1 cellular context compared by ENCODE assay signal in genomic region chr13:98842074-98842473, GRCh38.
TF ChIP-seq lines count a peak whose summit lies in the region.

No MANE protein-coding gene starts in this region.

TF ChIP-seq in HepG2, 621 proteins besides CTCF, POLR2A, EP300 and RAD21 (continued from another document and continues in another):
- TF ChIP-seq SMAD9 (CRISPR knock-in tag; IDR thresholded peaks at IDR 0.05) (no peak), SRF (IDR thresholded peaks at IDR 0.05; ENCODE audit: low read depth, low read length) (no peak), EED (CRISPR knock-in tag; IDR thresholded peaks at IDR 0.05) (no peak), NFKB2 (CRISPR knock-in tag; IDR thresholded peaks at IDR 0.05; ENCODE audit: borderline replicate concordance) (no peak), ATF1 (CRISPR knock-in tag; IDR thresholded peaks at IDR 0.05) (no peak), TEF (CRISPR knock-in tag; IDR thresholded peaks at IDR 0.05) (no peak), HNRNPL (IDR thresholded peaks at IDR 0.05; ENCODE audit: low read depth, low read length) (no peak), XRCC5 (optimal IDR thresholded peaks at IDR 0.05; ENCODE audit: low read length) (no peak), ZNF691 (CRISPR knock-in tag; IDR thresholded peaks at IDR 0.05; ENCODE audit: borderline replicate concordance, low read depth) (no peak), CAMTA2 (CRISPR knock-in tag; IDR thresholded peaks at IDR 0.05; ENCODE audit: borderline replicate concordance) (no peak), TP53 (CRISPR knock-in tag; conservative IDR thresholded peaks at IDR 0.05) (no peak), GMEB1 (CRISPR knock-in tag; IDR thresholded peaks at IDR 0.05; ENCODE audit: borderline replicate concordance) (no peak), CSRNP2 (CRISPR knock-in tag; conservative IDR thresholded peaks at IDR 0.05; ENCODE audit: low read depth) (no peak), NCOA5 (CRISPR knock-in tag; IDR thresholded peaks at IDR 0.05) (no peak), E2F2 (CRISPR knock-in tag; IDR thresholded peaks at IDR 0.05; ENCODE audit: borderline replicate concordance) (no peak), ZNF256 (CRISPR knock-in tag; conservative IDR thresholded peaks at IDR 0.05) (no peak), MTA1 (CRISPR knock-in tag; IDR thresholded peaks at IDR 0.05; ENCODE audit: borderline replicate concordance) (no peak), HMG20A (CRISPR knock-in tag; IDR thresholded peaks at IDR 0.05; ENCODE audit: borderline replicate concordance) (peak; percentile 38; the same call in 1 of the 2 replicates), ZHX2 (IDR thresholded peaks at IDR 0.05; ENCODE audit: low read depth) (no peak), ZHX2 (CRISPR knock-in tag; IDR thresholded peaks at IDR 0.05; ENCODE audit: borderline replicate concordance) (no peak), ZNF790 (CRISPR knock-in tag; IDR thresholded peaks at IDR 0.05; ENCODE audit: borderline replicate concordance) (no peak), ZNF709 (CRISPR knock-in tag; IDR thresholded peaks at IDR 0.05) (no peak), HDAC1 (CRISPR knock-in tag; IDR thresholded peaks at IDR 0.05) (no peak), BCL6 (CRISPR knock-in tag; IDR thresholded peaks at IDR 0.05) (peak; percentile 31; the same call in 1 of the 2 replicates), ZNF776 (CRISPR knock-in tag; IDR thresholded peaks at IDR 0.05) (no peak), SOX6 (IDR thresholded peaks at IDR 0.05) (no peak), SOX6 (CRISPR knock-in tag; IDR thresholded peaks at IDR 0.05) (peak; percentile 29; the same call in 1 of the 2 replicates), FOXA3 (CRISPR knock-in tag; IDR thresholded peaks at IDR 0.05) (peak; percentile 52; the same call in 1 of the 2 replicates), ZNF672 (CRISPR knock-in tag; IDR thresholded peaks at IDR 0.05) (no peak), ZNF572 (CRISPR knock-in tag; IDR thresholded peaks at IDR 0.05) (no peak), HMGXB4 (CRISPR knock-in tag; IDR thresholded peaks at IDR 0.05; ENCODE audit: borderline replicate concordance in 1 of 2, low read depth in 1 of 2) (no peak), ZNF687 (CRISPR knock-in tag; IDR thresholded peaks at IDR 0.05) (no peak), MAX (IDR thresholded peaks at IDR 0.05) (0 out of 2 replicates have a peak, but pooled peaks have one; percentile 32), KLF15 (CRISPR knock-in tag; IDR thresholded peaks at IDR 0.05; ENCODE audit: borderline replicate concordance) (no peak), ZNF784 (CRISPR knock-in tag; IDR thresholded peaks at IDR 0.05; ENCODE audit: borderline replicate concordance) (no peak), TBL1XR1 (IDR thresholded peaks at IDR 0.05; ENCODE audit: borderline replicate concordance, low read length, partially characterized antibody) (no peak), SNAPC2 (CRISPR knock-in tag; IDR thresholded peaks at IDR 0.05) (no peak), ZGPAT (CRISPR knock-in tag; IDR thresholded peaks at IDR 0.05) (no peak), ZKSCAN5 (CRISPR knock-in tag; IDR thresholded peaks at IDR 0.05) (no peak), ZNF670 (CRISPR knock-in tag; IDR thresholded peaks at IDR 0.05; ENCODE audit: borderline replicate concordance) (peak; percentile 39; the same call in 1 of the 2 replicates)
